Comparison of ENCODE assay signal across 11 cellular contexts in the genomic region with DNA sequence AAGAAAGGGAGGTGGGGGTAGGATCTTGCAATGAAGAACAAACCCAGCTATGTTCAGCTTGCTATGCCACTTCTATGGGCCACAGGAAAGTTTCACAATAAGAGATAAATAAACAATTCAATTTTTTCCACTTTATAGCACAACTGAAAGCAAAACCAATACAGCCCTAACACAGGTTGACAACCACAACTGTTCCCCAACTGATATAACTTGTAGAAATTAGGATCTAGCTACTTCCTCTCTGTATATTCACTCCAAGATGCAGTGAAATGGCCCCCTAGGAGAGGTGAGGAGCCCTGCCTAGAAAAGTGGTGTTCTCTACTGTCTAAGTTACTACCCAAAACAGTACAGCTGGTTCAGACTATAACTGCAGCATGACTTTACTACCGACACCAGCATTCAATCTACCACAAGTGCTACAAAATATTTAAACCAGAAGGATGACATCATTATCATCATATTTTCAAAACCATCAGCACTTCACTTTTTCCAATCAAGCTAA.
DNase-seq lines count a peak whose midpoint lies in the region; ATAC-seq and FAIRE-seq lines count a peak whose summit lies in the region.
"Had no signal": no experiment of that assay in that cellular context is flagged by ENCODE, and none has a peak within 500 bp of the region (broad histone marks: within the 10 kb centered on the region; RNA-seq: fewer than 3 reads in every experiment).

No MANE protein-coding gene starts in this region.

- peak in 1 of 2 donors; percentile 19 for DNase-seq in activated T-cell treated with anti-CD3 and anti-CD28 coated beads, Interleukin-2, amount 50 U/mL, for 72 hours
- no peak for DNase-seq in activated T-cell treated with anti-CD3 and anti-CD28 coated beads, Interleukin-2, amount 50 U/mL, for 1 hour
- no peak for DNase-seq in activated naive CD8-positive, alpha-beta T cell treated with anti-CD3 and anti-CD28 coated beads, Interleukin-2, amount 50 U/mL, for 24 hours
- no peak for DNase-seq in stimulated activated naive B cell treated with anti-CD40 and anti-IgM and Interleukin-4, amounts not matched to agents 10 μg/mL and 1 μg/mL and 100 μg/mL, for 72 hours
- DNase-seq in NCI-H774 (lab: John Stamatoyannopoulos, UW) (no peak), NCI-H1694 (lab: John Stamatoyannopoulos, UW) (no peak), small intestine (no peak)
- DNase-seq: left cardiac atrium, NCI-H1048 had no signal

- no peaks in the 10 kb centered on the region for H3K36me3 ChIP-seq in small intestine (ENCODE audit: control insufficient read depth in 2 of 2, insufficient read depth in 2 of 2, low read length in 2 of 2)

- peaks cover 0 to 10% of the 10 kb centered on the region in 2 donors for H3K4me1 ChIP-seq in small intestine (ENCODE audit: control insufficient read depth in 2 of 2, insufficient read depth in 1 of 2, low read depth in 1 of 2, low read length in 1 of 2)

- H3K27me3 ChIP-seq in small intestine (ENCODE audit: control insufficient read depth in 2 of 2, insufficient read depth in 2 of 2, low read length in 2 of 2) = no peaks in the 10 kb centered on the region

- no peaks in the 10 kb centered on the region for H3K27me3 Mint-ChIP-seq in activated T-cell treated with anti-CD3 and anti-CD28 coated beads, Interleukin-2, amount 50 U/mL, for 72 hours (ENCODE audit: low read depth)
- H3K27me3 Mint-ChIP-seq in activated naive CD8-positive, alpha-beta T cell treated with anti-CD3 and anti-CD28 coated beads, Interleukin-2, amount 50 U/mL, for 24 hours = no peaks in the 10 kb centered on the region
- H3K27me3 Mint-ChIP-seq in stimulated activated naive B cell treated with anti-CD40 and anti-IgM and Interleukin-4, amounts not matched to agents 10 μg/mL and 1 μg/mL and 100 μg/mL, for 72 hours = no peaks in the 10 kb centered on the region

- H3K9me3 ChIP-seq in small intestine (ENCODE audit: control insufficient read depth, low read depth) = no peaks in the 10 kb centered on the region

- H3K36me3 Mint-ChIP-seq in activated T-cell treated with anti-CD3 and anti-CD28 coated beads, Interleukin-2, amount 50 U/mL, for 72 hours (ENCODE audit: insufficient read depth in 2 of 2) = no peaks in the 10 kb centered on the region
- peaks cover 9% of the 10 kb centered on the region for H3K36me3 Mint-ChIP-seq in activated naive CD8-positive, alpha-beta T cell treated with anti-CD3 and anti-CD28 coated beads, Interleukin-2, amount 50 U/mL, for 24 hours (ENCODE audit: low read depth)
- H3K36me3 Mint-ChIP-seq in stimulated activated naive B cell treated with anti-CD40 and anti-IgM and Interleukin-4, amounts not matched to agents 10 μg/mL and 1 μg/mL and 100 μg/mL, for 72 hours = peaks cover 4 to 11% of the 10 kb centered on the region in 2 donors

- no peaks in the 10 kb centered on the region for H3K9me3 Mint-ChIP-seq in activated T-cell treated with anti-CD3 and anti-CD28 coated beads, Interleukin-2, amount 50 U/mL, for 72 hours
- no peaks in the 10 kb centered on the region for H3K9me3 Mint-ChIP-seq in activated naive CD8-positive, alpha-beta T cell treated with anti-CD3 and anti-CD28 coated beads, Interleukin-2, amount 50 U/mL, for 24 hours
- no peaks in the 10 kb centered on the region for H3K9me3 Mint-ChIP-seq in stimulated activated naive B cell treated with anti-CD40 and anti-IgM and Interleukin-4, amounts not matched to agents 10 μg/mL and 1 μg/mL and 100 μg/mL, for 72 hours

- WGBS in small intestine, 3 donors = 52 to 93% (median 77%) methylated on average over 1 of the region's 1 CpG

- ATAC-seq in activated T-cell treated with anti-CD3 and anti-CD28 coated beads, Interleukin-2, amount 50 U/mL, for 72 hours (replicated peaks in 1 of 2) = peak; percentile 76 to 79
- peak; percentile 37 for ATAC-seq in HG03521 (IDR thresholded peaks at IDR 0.05; ENCODE audit: unreplicated experiment)
- ATAC-seq in activated naive CD8-positive, alpha-beta T cell treated with anti-CD3 and anti-CD28 coated beads, Interleukin-2, amount 50 U/mL, for 24 hours = peak; percentile 69
- peak; percentile 76 to 77 for ATAC-seq in stimulated activated naive B cell treated with anti-CD40 and anti-IgM and Interleukin-4, amounts not matched to agents 10 μg/mL and 1 μg/mL and 100 μg/mL, for 72 hours (replicated peaks)
- ATAC-seq: left cardiac atrium had no signal

- H3K27ac Mint-ChIP-seq in activated T-cell treated with anti-CD3 and anti-CD28 coated beads, Interleukin-2, amount 50 U/mL, for 72 hours = peak overlapping the region; percentile 87
- H3K27ac Mint-ChIP-seq in activated naive CD8-positive, alpha-beta T cell treated with anti-CD3 and anti-CD28 coated beads, Interleukin-2, amount 50 U/mL, for 24 hours = peak overlapping the region; percentile 69
- peak overlapping the region; percentile 86 for H3K27ac Mint-ChIP-seq in stimulated activated naive B cell treated with anti-CD40 and anti-IgM and Interleukin-4, amounts not matched to agents 10 μg/mL and 1 μg/mL and 100 μg/mL, for 72 hours

- H3K4me3 Mint-ChIP-seq in activated T-cell treated with anti-CD3 and anti-CD28 coated beads, Interleukin-2, amount 50 U/mL, for 72 hours = peak overlapping the region; percentile 39 to 73
- H3K4me3 Mint-ChIP-seq in activated naive CD8-positive, alpha-beta T cell treated with anti-CD3 and anti-CD28 coated beads, Interleukin-2, amount 50 U/mL, for 24 hours = peak overlapping the region; percentile 25
- peak overlapping the region in 1 of 2 donors; percentile 2 for H3K4me3 Mint-ChIP-seq in stimulated activated naive B cell treated with anti-CD40 and anti-IgM and Interleukin-4, amounts not matched to agents 10 μg/mL and 1 μg/mL and 100 μg/mL, for 72 hours

- peak overlapping the region in 1 of 2 donors; percentile 19 for H3K27ac ChIP-seq in small intestine (ENCODE audit: low read depth in 1 of 2, low read length in 1 of 2)

- no peak overlapping the region for H3K4me3 ChIP-seq in small intestine (ENCODE audit: low read depth in 1 of 2, low read length in 2 of 2)

- H3K4me1 Mint-ChIP-seq in activated T-cell treated with anti-CD3 and anti-CD28 coated beads, Interleukin-2, amount 50 U/mL, for 72 hours (ENCODE audit: low read depth) = peaks cover 69% of the 10 kb centered on the region
- H3K4me1 Mint-ChIP-seq in activated naive CD8-positive, alpha-beta T cell treated with anti-CD3 and anti-CD28 coated beads, Interleukin-2, amount 50 U/mL, for 24 hours = peaks cover 68% of the 10 kb centered on the region
- H3K4me1 Mint-ChIP-seq in stimulated activated naive B cell treated with anti-CD40 and anti-IgM and Interleukin-4, amounts not matched to agents 10 μg/mL and 1 μg/mL and 100 μg/mL, for 72 hours = peaks cover 40 to 65% of the 10 kb centered on the region in 2 donors

- no peak for FAIRE-seq in small intestine (lab: Jason Lieb, UNC)
- FAIRE-seq: colon had no signal
